ENCODE assay signal across 35 cellular contexts in the genomic region with DNA sequence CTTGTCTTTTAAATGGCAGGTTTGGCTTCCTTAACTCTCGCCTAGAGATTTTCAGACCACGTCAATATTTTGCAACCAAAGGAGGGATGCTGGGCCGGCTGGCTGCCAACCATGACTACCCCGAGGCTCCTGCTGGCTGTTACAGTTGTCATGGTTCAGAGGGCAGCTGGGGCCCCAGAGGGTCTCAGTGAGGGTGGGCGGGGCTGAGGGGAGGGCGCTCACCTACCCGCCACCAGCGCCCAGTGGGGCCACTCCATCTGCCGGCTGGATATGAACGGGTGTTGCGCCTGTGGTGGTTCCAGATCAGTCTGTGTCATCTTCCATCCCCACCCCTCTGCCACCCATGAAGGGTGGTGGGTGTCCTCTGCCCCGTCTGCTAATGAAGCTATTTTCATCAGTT. TPM values are rescaled to one million over a fixed set of nuclear protein-coding genes. Genes with fewer than 3 reads are reported as not detected.
"Had no signal": no experiment of that assay in that cellular context is flagged by ENCODE, and none has a peak within 500 bp of the region (broad histone marks: within the 10 kb centered on the region; RNA-seq: fewer than 3 reads in every experiment).

No MANE protein-coding gene starts in this region.

- H3K9me3 Mint-ChIP-seq: natural killer cell; stimulated activated effector memory CD8-positive, alpha-beta T cell treated with anti-CD3 and anti-CD28 coated beads, Interleukin-12 subunit alpha, Interleukin-12 subunit beta, amount 100 ng/mL, for 72 hours had no signal

- FAIRE-seq: colon, endothelial cell of umbilical vein, kidney had no signal

- H3K9me3 ChIP-seq: esophagus muscularis mucosa, gastroesophageal sphincter, heart left ventricle, left lung, ovary, testis, tibial artery had no signal

- H3K27me3 ChIP-seq: ovary, testis had no signal

- H3K4me2 ChIP-seq: hepatocyte, smooth muscle cell had no signal

- H3K36me3 ChIP-seq: esophagus muscularis mucosa, gastroesophageal sphincter, heart left ventricle, left lung, ovary, tibial artery had no signal

- H3K4me3 ChIP-seq: esophagus muscularis mucosa, gastroesophageal sphincter, heart left ventricle, hepatocyte, ovary, smooth muscle cell, tibial artery had no signal

- H3K4me3 Mint-ChIP-seq: natural killer cell; stimulated activated effector memory CD8-positive, alpha-beta T cell treated with anti-CD3 and anti-CD28 coated beads, Interleukin-12 subunit alpha, Interleukin-12 subunit beta, amount 100 ng/mL, for 72 hours; type B pancreatic cell had no signal

- H2AFZ ChIP-seq: hepatocyte had no signal

- H3K79me2 ChIP-seq: hepatocyte had no signal

- H3K27ac ChIP-seq: esophagus muscularis mucosa, foreskin keratinocyte, gastroesophageal sphincter, heart left ventricle, hepatocyte, left lung, ovary, testis, tibial artery had no signal

- ATAC-seq: foreskin keratinocyte; gastroesophageal sphincter; heart left ventricle; natural killer cell; sciatic nerve; stimulated activated effector memory CD8-positive, alpha-beta T cell treated with anti-CD3 and anti-CD28 coated beads, Interleukin-12 subunit alpha, Interleukin-12 subunit beta, amount 100 ng/mL, for 72 hours; stimulated activated naive CD8-positive, alpha-beta T cell treated with anti-CD3 and anti-CD28 coated beads, Interleukin-15, Interleukin-2, amounts not matched to agents 100 U/mL and 50 U/mL, for 24 hours had no signal

- DNase-seq: dermis blood vessel endothelial cell; effector memory CD4-positive, alpha-beta T cell; foreskin keratinocyte; heart left ventricle; kidney; left lung; mammary epithelial cell; natural killer cell; occipital lobe; ovary; stimulated activated CD4-positive, alpha-beta T cell treated with anti-CD3 and anti-CD28 coated beads, Interleukin-12 subunit alpha, Interleukin-12 subunit beta, amount 100 ng/mL, for 4 hours; stimulated activated CD4-positive, alpha-beta T cell treated with anti-CD3 and anti-CD28 coated beads, Interleukin-1b, Interleukin-23, amount 100 ng/mL, for 48 hours; stimulated activated CD4-positive, alpha-beta T cell treated with anti-CD3 and anti-CD28 coated beads, Interleukin-4, amount 100 ng/mL, for 24 hours; stimulated activated naive CD8-positive, alpha-beta T cell treated with anti-CD3 and anti-CD28 coated beads, Interleukin-15, Interleukin-2, amounts not matched to agents 100 U/mL and 50 U/mL, for 24 hours; substantia nigra; tibial artery had no signal

- H3K27ac Mint-ChIP-seq: natural killer cell, type B pancreatic cell had no signal

- H3K4me1 ChIP-seq: foreskin keratinocyte, gastroesophageal sphincter, heart left ventricle, left lung, testis, tibial artery had no signal

- H3K36me3 Mint-ChIP-seq: natural killer cell, type B pancreatic cell had no signal

RNA-seq across cellular contexts. Expression of a gene that starts 12.3 kb away (rescaled TPM):
- total RNA-seq: dermis blood vessel endothelial cell, endothelial cell of umbilical vein, epithelial cell of proximal tubule, esophagus muscularis mucosa, fibroblast of lung, foreskin keratinocyte, gastroesophageal sphincter, heart left ventricle, hepatocyte, left lung, lower leg skin, mammary epithelial cell, mesenteric fat pad, myocyte, occipital lobe, posterior vena cava, pulmonary artery endothelial cell, sciatic nerve, smooth muscle cell, urinary bladder had no signal
- polyA plus RNA-seq: endothelial cell of umbilical vein, fibroblast of lung, foreskin keratinocyte, heart left ventricle, hepatocyte, mammary epithelial cell, neural cell, ovary, smooth muscle cell, urinary bladder had no signal

RNA-seq across cellular contexts. Expression of a gene that starts 22.6 kb away (rescaled TPM):
- total RNA-seq: dermis blood vessel endothelial cell, endothelial cell of umbilical vein, epithelial cell of proximal tubule, esophagus muscularis mucosa, fibroblast of lung, foreskin keratinocyte, gastroesophageal sphincter, mammary epithelial cell, mesenteric fat pad, myocyte, occipital lobe, ovary, posterior vena cava, pulmonary artery endothelial cell, sciatic nerve, smooth muscle cell, urinary bladder had no signal
- polyA plus RNA-seq: endothelial cell of umbilical vein, fibroblast of lung, foreskin keratinocyte, heart left ventricle, mammary epithelial cell, neural cell, smooth muscle cell had no signal
